22 cellular contexts compared by ENCODE assay signal in genomic region chr20:53423587-53424146, GRCh38.
DNase-seq lines count a peak whose midpoint lies in the region; ATAC-seq, FAIRE-seq and TF ChIP-seq lines count a peak whose summit lies in the region.
"Had no signal": no experiment of that assay in that cellular context is flagged by ENCODE, and none has a peak within 500 bp of the region (broad histone marks: within the 10 kb centered on the region; RNA-seq: fewer than 3 reads in every experiment).

No MANE protein-coding gene starts in this region.

- H4K20me1 ChIP-seq in GM23338 (replicated peaks; ENCODE audit: insufficient read depth) (no peaks in the 10 kb centered on the region), K562 (replicated peaks; ENCODE audit: control insufficient read depth, insufficient read depth, low read length) (no peaks in the 10 kb centered on the region)
- H4K20me1 ChIP-seq: BLaER1 treated with 17β-estradiol and CSF1 and Interleukin-3, amounts not matched to agents 10 nM and 100 nM had no signal

- no peak for TF ChIP-seq EP300 in K562 (IDR thresholded peaks at IDR 0.05; ENCODE audit: low read length)

- intact Hi-C loops in K562 (cut with micrococcal nuclease): loop anchor here (5.0 to 10.0 kb wide), 2 partner anchors 69 to 641 kb away; no protein-coding TSS in a partner anchor

- H3K27me3 ChIP-seq in GM23338 (ENCODE audit: insufficient read depth) (no peaks in the 10 kb centered on the region), K562 (ENCODE audit: control insufficient read depth in 2 of 2, insufficient read depth in 2 of 2, low read length in 2 of 2) (peaks cover 9 to 30% of the 10 kb centered on the region in 2 experiments)
- H3K27me3 ChIP-seq: BLaER1 treated with 17β-estradiol and CSF1 and Interleukin-3, amounts not matched to agents 10 nM and 100 nM had no signal

- H3K9me1 ChIP-seq in K562 (ENCODE audit: control insufficient read depth, insufficient read depth, low read length): no peaks in the 10 kb centered on the region

- no peaks in the 10 kb centered on the region for H3F3A ChIP-seq in GM23338 (replicated peaks; ENCODE audit: low read depth)

- peak overlapping the region; percentile 1 for H3K27ac Mint-ChIP-seq in T-helper 1 cell treated with Interleukin-12 subunit alpha and Interleukin-12 subunit beta and Interleukin-4 antibody, amounts not matched to agents 30 μg/mL and 1 μg/mL, for 36 hours
- no peak overlapping the region for H3K27ac Mint-ChIP-seq in GM23338
- H3K27ac Mint-ChIP-seq: B cell; CD4-positive, alpha-beta T cell; CD8-positive, alpha-beta T cell had no signal

- H3K4me3 Mint-ChIP-seq in T-helper 1 cell treated with Interleukin-12 subunit alpha and Interleukin-12 subunit beta and Interleukin-4 antibody, amounts not matched to agents 30 μg/mL and 1 μg/mL, for 36 hours: no peak overlapping the region
- no peak overlapping the region for H3K4me3 Mint-ChIP-seq in GM23338
- H3K4me3 Mint-ChIP-seq: B cell; CD4-positive, alpha-beta T cell; CD8-positive, alpha-beta T cell had no signal

- H3K4me2 ChIP-seq in GM23338 (no peak overlapping the region), K562 (ENCODE audit: insufficient read depth, low read length) (no peak overlapping the region)
- H3K4me2 ChIP-seq: A549; BLaER1 treated with 17β-estradiol and CSF1 and Interleukin-3, amounts not matched to agents 10 nM and 100 nM had no signal

- in situ Hi-C loops in K562 (cut with MboI): no loop called here

- H3K4me3 ChIP-seq in GM23338 (no peak overlapping the region), K562 (no peak overlapping the region)
- H3K4me3 ChIP-seq: A549; BLaER1 treated with 17β-estradiol and CSF1 and Interleukin-3, amounts not matched to agents 10 nM and 100 nM had no signal

- FAIRE-seq in K562 (lab: Jason Lieb, UNC): no peak
- FAIRE-seq: A549, D721Med, G401.6, GM12891, GM19239 had no signal

- TF ChIP-seq RAD21 in K562 (CRISPR knock-in tag; conservative IDR thresholded peaks at IDR 0.05 in 1 of 2, IDR thresholded peaks at IDR 0.05 in 1 of 2): peak in 1 of 2 experiments; percentile 26; a peak in 2 of 4 replicates

- no peaks in the 10 kb centered on the region for H3K27me3 Mint-ChIP-seq in T-helper 1 cell treated with Interleukin-12 subunit alpha and Interleukin-12 subunit beta and Interleukin-4 antibody, amounts not matched to agents 30 μg/mL and 1 μg/mL, for 36 hours (ENCODE audit: low read depth)
- no peaks in the 10 kb centered on the region for H3K27me3 Mint-ChIP-seq in GM23338 (ENCODE audit: insufficient read depth, low read depth, poor library complexity)
- H3K27me3 Mint-ChIP-seq: CD4-positive, alpha-beta T cell had no signal

- no peaks in the 10 kb centered on the region for H3K79me2 ChIP-seq in GM23338 (replicated peaks; ENCODE audit: insufficient read depth)
- H3K79me2 ChIP-seq in K562 (ENCODE audit: control insufficient read depth, insufficient read depth, low read length): no peaks in the 10 kb centered on the region

- TF ChIP-seq POLR2A in K562 (conservative IDR thresholded peaks at IDR 0.05): no peak

- peaks cover 2% of the 10 kb centered on the region; the same call in 1 of the 2 replicates for H3K9me2 ChIP-seq in GM23338 (ENCODE audit: insufficient read depth)

- TF ChIP-seq CTCF in GM23338 (conservative IDR thresholded peaks at IDR 0.05; ENCODE audit: low read depth in 2 of 2) (peak in 1 of 2 experiments; percentile 16; a peak in 1 of 4 replicates), K562 (IDR thresholded peaks at IDR 0.05 in 2 of 3, conservative IDR thresholded peaks at IDR 0.05 in 1 of 3; ENCODE audit: insufficient read depth in 2 of 3, low read depth in 1 of 3, low read length in 3 of 3) (0 out of 6 replicates have a peak, but pooled peaks of 1 of the 3 experiments have one; percentile 15)

- no TSS peak for BruUV-seq in K562 (replicated peaks; lab: Mats Ljungman, UMichigan)

- H3K4me1 ChIP-seq in GM23338 (ENCODE audit: insufficient read depth) (no peaks in the 10 kb centered on the region), K562 (replicated peaks in 1 of 2; ENCODE audit: control insufficient read depth in 2 of 2, insufficient read depth in 2 of 2, low read length in 2 of 2) (peaks cover 0 to 4% of the 10 kb centered on the region in 2 experiments; a peak in 1 of 5 replicates)
- H3K4me1 ChIP-seq: A549, Caco-2 had no signal

- peaks cover 1% of the 10 kb centered on the region for H3K4me1 Mint-ChIP-seq in T-helper 1 cell treated with Interleukin-12 subunit alpha and Interleukin-12 subunit beta and Interleukin-4 antibody, amounts not matched to agents 30 μg/mL and 1 μg/mL, for 36 hours (ENCODE audit: low read depth)
- peaks cover 8% of the 10 kb centered on the region; the same call in 2 of the 3 replicates for H3K4me1 Mint-ChIP-seq in GM23338
- H3K4me1 Mint-ChIP-seq: B cell had no signal

- H2AFZ ChIP-seq in GM23338: peak overlapping the region; percentile 56
- no peak overlapping the region for H2AFZ ChIP-seq in K562 (ENCODE audit: low read depth, low read length)

- POLR2A ChIA-PET in K562 (lab: Yijun Ruan, JAX): no interaction called here

- no peak for DNase-seq in T-helper 1 cell
- no peak for DNase-seq in GM23338 (ENCODE audit: low spot score)
- DNase-seq in K562 (ENCODE audit: extremely low read depth in 1 of 4, low spot score in 3 of 4): peak in 1 of 4 experiments; percentile 6
- DNase-seq in NCI-H748 treated with DMSO at 0.1 percent for 48 hours (lab: John Stamatoyannopoulos, UW): no peak
- DNase-seq: AML-193; Caco-2; Calu3; CD4-positive, alpha-beta T cell; CD8-positive, alpha-beta T cell; DMS79 treated with DMSO at 0.1 percent for 48 hours; GF-D8 had no signal

- H3K9me3 ChIP-seq in K562 (replicated peaks; ENCODE audit: control insufficient read depth, insufficient read depth, low read depth, low read length): no peaks in the 10 kb centered on the region
- H3K9me3 ChIP-seq: Caco-2 had no signal

- no peak overlapping the region for H3K9ac ChIP-seq in K562 (ENCODE audit: insufficient read depth in 1 of 2, low read depth in 2 of 2, low read length in 2 of 2)
- H3K9ac ChIP-seq: BLaER1 treated with 17β-estradiol and CSF1 and Interleukin-3, amounts not matched to agents 10 nM and 100 nM had no signal

- CTCF ChIA-PET in K562 (lab: Yijun Ruan, JAX; ENCODE audit: low intra/inter-chr PET ratio): no interaction called here

- ATAC-seq in GM23338 (no peak), K562 (peak; percentile 68), HG03095 (IDR thresholded peaks at IDR 0.05; ENCODE audit: unreplicated experiment) (no peak)
- ATAC-seq: A549; CD8-positive, alpha-beta T cell had no signal

- H3K27ac ChIP-seq in GM23338 (ENCODE audit: low read depth) (no peak overlapping the region), K562 (ENCODE audit: extremely low read depth, low read depth, low read length) (no peak overlapping the region)
- H3K27ac ChIP-seq: 22Rv1; A549; BLaER1 treated with 17β-estradiol and CSF1 and Interleukin-3, amounts not matched to agents 10 nM and 100 nM; C4-2B had no signal

- H3K36me3 ChIP-seq in GM23338 (ENCODE audit: insufficient read depth) (no peaks in the 10 kb centered on the region), K562 (ENCODE audit: control insufficient read depth, insufficient read depth, low read length) (no peaks in the 10 kb centered on the region)
- H3K36me3 ChIP-seq: BLaER1 treated with 17β-estradiol and CSF1 and Interleukin-3, amounts not matched to agents 10 nM and 100 nM had no signal

- H3K36me3 Mint-ChIP-seq in T-helper 1 cell treated with Interleukin-12 subunit alpha and Interleukin-12 subunit beta and Interleukin-4 antibody, amounts not matched to agents 30 μg/mL and 1 μg/mL, for 36 hours (ENCODE audit: low read depth): peaks cover 4% of the 10 kb centered on the region
- no peaks in the 10 kb centered on the region for H3K36me3 Mint-ChIP-seq in GM23338 (ENCODE audit: low read depth)
- H3K36me3 Mint-ChIP-seq: CD8-positive, alpha-beta T cell had no signal

- 3% methylated on average over 12 of the region's 12 CpGs for WGBS in K562 (ENCODE audit: insufficient coverage, low coverage, missing lambda C conversion rate)

- peaks cover 3% of the 10 kb centered on the region for H3K9me3 Mint-ChIP-seq in T-helper 1 cell treated with Interleukin-12 subunit alpha and Interleukin-12 subunit beta and Interleukin-4 antibody, amounts not matched to agents 30 μg/mL and 1 μg/mL, for 36 hours
- H3K9me3 Mint-ChIP-seq in GM23338: no peaks in the 10 kb centered on the region
- H3K9me3 Mint-ChIP-seq: CD4-positive, alpha-beta T cell; CD8-positive, alpha-beta T cell had no signal

TF ChIP-seq in GM23338, 12 proteins besides CTCF, POLR2A, EP300 and RAD21 (continues in another document):
- TF ChIP-seq POLR2AphosphoS5 (IDR thresholded peaks at IDR 0.05; ENCODE audit: low read depth) (no peak), ZNF331 (CRISPR knock-in tag; IDR thresholded peaks at IDR 0.05; ENCODE audit: low read depth) (no peak), CREB1 (CRISPR knock-in tag; IDR thresholded peaks at IDR 0.05; ENCODE audit: low read depth) (no peak)

TF ChIP-seq in K562, 482 proteins besides CTCF, POLR2A, EP300 and RAD21 (continues in another document):
- TF ChIP-seq ZNF586 (CRISPR knock-in tag; conservative IDR thresholded peaks at IDR 0.05) (no peak), DACH1 (IDR thresholded peaks at IDR 0.05; ENCODE audit: partially characterized antibody) (no peak), ZNF232 (CRISPR knock-in tag; IDR thresholded peaks at IDR 0.05) (no peak), RFX7 (CRISPR knock-in tag; IDR thresholded peaks at IDR 0.05) (no peak), TAF1 (IDR thresholded peaks at IDR 0.05; ENCODE audit: control insufficient read depth, extremely low read depth, insufficient read depth, low read length, severe bottlenecking) (no peak)
